ENCODE assay signal across 11 cellular contexts in genomic region chr1:48878191-48878940, GRCh38.
A peak's percentile ranks its signal among the peaks of the same experiment; 100 is the strongest.
DNase-seq lines count a peak whose midpoint lies in the region; ATAC-seq and TF ChIP-seq lines count a peak whose summit lies in the region.
"Had no signal": no experiment of that assay in that cellular context is flagged by ENCODE, and none has a peak within 500 bp of the region (broad histone marks: within the 10 kb centered on the region; RNA-seq: fewer than 3 reads in every experiment).

No MANE protein-coding gene starts in this region.

- no peaks in the 10 kb centered on the region for H3K27me3 ChIP-seq in breast epithelium
- H3K27me3 ChIP-seq in foreskin keratinocyte: no peaks in the 10 kb centered on the region
- H3K27me3 ChIP-seq in H7 (ENCODE audit: control insufficient read depth, insufficient read depth, low read length): no peaks in the 10 kb centered on the region
- H3K27me3 ChIP-seq: colonic mucosa had no signal

- H3K9me3 ChIP-seq in breast epithelium: no peaks in the 10 kb centered on the region
- no peaks in the 10 kb centered on the region for H3K9me3 ChIP-seq in SK-N-MC (ENCODE audit: low read depth, low read length)
- H3K9me3 ChIP-seq: colonic mucosa had no signal

- H3K36me3 ChIP-seq in breast epithelium (no peaks in the 10 kb centered on the region), SK-N-MC (ENCODE audit: insufficient read depth, low read length) (no peaks in the 10 kb centered on the region), H7 (replicated peaks; ENCODE audit: control insufficient read depth, insufficient read depth, low read length) (no peaks in the 10 kb centered on the region)
- H3K36me3 ChIP-seq: colonic mucosa had no signal

- H3K27me3 Mint-ChIP-seq in MCF 10A (ENCODE audit: insufficient read depth, unreplicated experiment): no peaks in the 10 kb centered on the region

- intact Hi-C loops in MCF 10A (cut with micrococcal nuclease) (no loop called here), breast epithelium (cut with DNase I; ENCODE audit: low total_unique reads) (no loop called here)

- TF ChIP-seq CTCF in MCF 10A (IDR thresholded peaks at IDR 0.05; ENCODE audit: unreplicated experiment) (no peak), breast epithelium (IDR thresholded peaks at IDR 0.05) (no peak), foreskin keratinocyte (conservative IDR thresholded peaks at IDR 0.05) (no peak)

- H3K4me1 Mint-ChIP-seq in MCF 10A (ENCODE audit: insufficient read depth, unreplicated experiment): peaks cover 17% of the 10 kb centered on the region
- H3K4me1 Mint-ChIP-seq: activated CD4-positive, alpha-beta T cell treated with anti-CD3 and anti-CD28 coated beads, Interleukin-2, amount 10 ng/mL, durations not matched to agents 7 days and 5 days; CD14-positive monocyte had no signal

- H3K4me3 Mint-ChIP-seq in MCF 10A (ENCODE audit: unreplicated experiment): peak overlapping the region; percentile 37
- H3K4me3 Mint-ChIP-seq: activated CD4-positive, alpha-beta T cell treated with anti-CD3 and anti-CD28 coated beads, Interleukin-2, amount 10 ng/mL, durations not matched to agents 7 days and 5 days; CD14-positive monocyte had no signal

- peak; percentile 98 for ATAC-seq in foreskin keratinocyte

- DNase-seq in MCF 10A (ENCODE audit: unreplicated experiment) (peak; percentile 95), breast epithelium (ENCODE audit: low spot score in 2 of 2) (no peak), SK-N-MC (ENCODE audit: low read depth, low spot score) (peak; percentile 28), foreskin keratinocyte (peak; percentile 69 to 87), SHP77 (lab: John Stamatoyannopoulos, UW) (no peak), NCI-H146 (lab: John Stamatoyannopoulos, UW) (no peak), activated gamma-delta T cell (lab: John Stamatoyannopoulos, UW) (no peak), H7 (no peak)
- DNase-seq: activated CD4-positive, alpha-beta T cell treated with anti-CD3 and anti-CD28 coated beads, Interleukin-2, amount 10 ng/mL, durations not matched to agents 7 days and 5 days; colonic mucosa had no signal

- TF ChIP-seq POLR2A in breast epithelium (IDR thresholded peaks at IDR 0.05): no peak

- POLR2A ChIA-PET in MCF 10A (lab: Yijun Ruan, JAX): interaction anchor here (0.6 to 2.0 kb wide), 10 partner anchors 8 to 265 kb away, joined by 3 to 8 read pairs (median 4); no protein-coding TSS in a partner anchor

- H3K9me3 Mint-ChIP-seq in MCF 10A (ENCODE audit: unreplicated experiment): no peaks in the 10 kb centered on the region
- H3K9me3 Mint-ChIP-seq: activated CD4-positive, alpha-beta T cell treated with anti-CD3 and anti-CD28 coated beads, Interleukin-2, amount 10 ng/mL, durations not matched to agents 7 days and 5 days; CD14-positive monocyte had no signal

- peaks cover 0 to 4% of the 10 kb centered on the region in 2 donors for H3K4me1 ChIP-seq in breast epithelium
- peaks cover 10% of the 10 kb centered on the region for H3K4me1 ChIP-seq in foreskin keratinocyte
- H3K4me1 ChIP-seq: colonic mucosa had no signal

- H3K4me3 ChIP-seq in breast epithelium (no peak overlapping the region), SK-N-MC (peak overlapping the region; percentile 73), H7 (ENCODE audit: insufficient read depth, low read depth, low read length) (no peak overlapping the region)
- H3K4me3 ChIP-seq: colonic mucosa had no signal

- H3K36me3 Mint-ChIP-seq in MCF 10A (ENCODE audit: insufficient read depth, unreplicated experiment): no peaks in the 10 kb centered on the region
- H3K36me3 Mint-ChIP-seq: CD14-positive monocyte had no signal

- H3K27ac Mint-ChIP-seq in MCF 10A (ENCODE audit: low read depth, unreplicated experiment): peak overlapping the region; percentile 17
- H3K27ac Mint-ChIP-seq: activated CD4-positive, alpha-beta T cell treated with anti-CD3 and anti-CD28 coated beads, Interleukin-2, amount 10 ng/mL, durations not matched to agents 7 days and 5 days; CD14-positive monocyte had no signal

- peak overlapping the region; percentile 70 for H3K9ac ChIP-seq in SK-N-MC (ENCODE audit: insufficient read length)

- CTCF ChIA-PET in MCF 10A (lab: Yijun Ruan, JAX): interaction anchor here (1.1 to 4.1 kb wide), 8 partner anchors 11 to 326 kb away, joined by 3 to 16 read pairs (median 6); no protein-coding TSS in a partner anchor

- H3K27ac ChIP-seq in breast epithelium: peak overlapping the region in 1 of 2 donors; percentile 30
- H3K27ac ChIP-seq in SK-N-MC: peak overlapping the region; percentile 92
- H3K27ac ChIP-seq in foreskin keratinocyte: no peak overlapping the region
- H3K27ac ChIP-seq: colonic mucosa had no signal

- no TSS peak for BruUV-seq in MCF 10A (replicated peaks; lab: Mats Ljungman, UMichigan)

Comparison
In these comparisons a context has a peak if more than half of its experiments do, and no peak if none do; other contexts are left out.
1. DNase-seq: peak in MCF 10A (single experiment), SK-N-MC (single experiment) and foreskin keratinocyte (2 of 2); none in breast epithelium (0 of 2), SHP77 (0 of 2), NCI-H146 (single experiment), activated gamma-delta T cell (single experiment) and H7 (single experiment).